Comparison of ENCODE assay signal across 10 cellular contexts in the genomic region with DNA sequence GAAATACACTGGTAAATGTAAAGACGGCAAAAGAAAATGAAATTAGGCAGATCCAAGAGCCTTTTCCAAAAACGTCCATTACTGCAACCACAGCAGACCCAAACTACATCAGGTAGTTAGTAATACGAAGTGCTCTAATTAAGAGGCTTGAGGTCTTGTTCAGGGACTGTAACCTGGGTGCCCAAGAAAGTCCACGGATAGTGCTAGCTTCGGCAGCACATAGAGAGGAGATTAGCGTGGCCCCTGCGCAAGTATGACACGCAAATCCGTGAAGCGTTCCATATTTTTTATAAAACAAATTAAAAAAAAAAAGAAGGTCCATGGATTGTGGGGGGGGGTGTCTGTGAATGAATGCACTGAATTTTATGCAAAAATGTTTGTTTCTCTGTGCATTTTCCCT. TPM values are rescaled to one million over a fixed set of nuclear protein-coding genes. Genes with fewer than 3 reads are reported as not detected.
A peak's percentile ranks its signal among the peaks of the same experiment; 100 is the strongest.
DNase-seq lines count a peak whose midpoint lies in the region; ATAC-seq and TF ChIP-seq lines count a peak whose summit lies in the region.
"Had no signal": no experiment of that assay in that cellular context is flagged by ENCODE, and none has a peak within 500 bp of the region (broad histone marks: within the 10 kb centered on the region; RNA-seq: fewer than 3 reads in every experiment).

No MANE protein-coding gene starts in this region.

- ATAC-seq in CD4-positive, CD25-positive, alpha-beta regulatory T cell (ENCODE audit: low read depth in 2 of 2), result no peak
- no peak for ATAC-seq in central memory CD8-positive, alpha-beta T cell (replicated peaks; ENCODE audit: extremely low read depth, poor library complexity, severe bottlenecking)

- peaks cover under 1% of the 10 kb centered on the region for H3K27me3 Mint-ChIP-seq in CD4-positive, CD25-positive, alpha-beta regulatory T cell
- no peaks in the 10 kb centered on the region for H3K27me3 Mint-ChIP-seq in central memory CD8-positive, alpha-beta T cell

- no peak for DNase-seq in CD4-positive, CD25-positive, alpha-beta regulatory T cell
- no peak for DNase-seq in Karpas-422
- DNase-seq in central memory CD8-positive, alpha-beta T cell (ENCODE audit: low spot score in 2 of 2), result no peak
- DNase-seq in NCI-H2227 treated with DMSO at 0.1 percent for 48 hours (lab: John Stamatoyannopoulos, UW), result no peak
- no peak for DNase-seq in NCI-H187 treated with DMSO at 0.1 percent for 48 hours (lab: John Stamatoyannopoulos, UW)
- no peak for DNase-seq in NCI-H524 (lab: John Stamatoyannopoulos, UW)
- DNase-seq in SW480 (ENCODE audit: low spot score), result no peak
- DNase-seq: hypothalamus, NCI-H2029 treated with DMSO at 0.1 percent for 48 hours had no signal

- peak overlapping the region; percentile 77 for H3K4me2 ChIP-seq in Karpas-422 (ENCODE audit: low read depth, low read length, poor library complexity, severe bottlenecking)
- peak overlapping the region; percentile 52 for H3K4me2 ChIP-seq in neural cell (ENCODE audit: low read length)

- H2AFZ ChIP-seq in Karpas-422 (ENCODE audit: low read length) (no peak overlapping the region), neural cell (ENCODE audit: low read depth, low read length) (no peak overlapping the region)

- H3K36me3 ChIP-seq in CD4-positive, CD25-positive, alpha-beta regulatory T cell (ENCODE audit: control insufficient read depth, insufficient read depth, low read length), result peaks cover 6% of the 10 kb centered on the region
- H3K36me3 ChIP-seq in Karpas-422 (ENCODE audit: insufficient read depth, low read length) (peaks cover 4% of the 10 kb centered on the region; the same call in 1 of the 2 replicates), neural cell (ENCODE audit: insufficient read depth, low read length) (no peaks in the 10 kb centered on the region)

- no peak for TF ChIP-seq EP300 in neural cell (conservative IDR thresholded peaks at IDR 0.05; ENCODE audit: poor library complexity, severe bottlenecking)

- H3K36me3 Mint-ChIP-seq in CD4-positive, CD25-positive, alpha-beta regulatory T cell, result no peaks in the 10 kb centered on the region
- H3K36me3 Mint-ChIP-seq in central memory CD8-positive, alpha-beta T cell (ENCODE audit: insufficient read depth), result peaks cover 18% of the 10 kb centered on the region

- peaks cover 29% of the 10 kb centered on the region for H3K4me1 ChIP-seq in CD4-positive, CD25-positive, alpha-beta regulatory T cell (ENCODE audit: control insufficient read depth, insufficient read depth, low read length, poor library complexity, severe bottlenecking)
- peaks cover 21% of the 10 kb centered on the region for H3K4me1 ChIP-seq in Karpas-422 (ENCODE audit: low read length)

- TF ChIP-seq RAD21 in neural cell (conservative IDR thresholded peaks at IDR 0.05), result no peak

- H3K79me2 ChIP-seq in Karpas-422 (ENCODE audit: low read length) (peaks cover 72% of the 10 kb centered on the region), neural cell (replicated peaks; ENCODE audit: insufficient read depth, low read length) (peaks cover 74% of the 10 kb centered on the region)

- peak overlapping the region; percentile 71 to 98 (median 88) for H3K4me3 Mint-ChIP-seq in CD4-positive, CD25-positive, alpha-beta regulatory T cell
- peak overlapping the region; percentile 86 for H3K4me3 Mint-ChIP-seq in central memory CD8-positive, alpha-beta T cell

- peak overlapping the region in 1 of 3 donors; percentile 98 for H3K27ac Mint-ChIP-seq in CD4-positive, CD25-positive, alpha-beta regulatory T cell
- peak overlapping the region; percentile 57 for H3K27ac Mint-ChIP-seq in central memory CD8-positive, alpha-beta T cell (ENCODE audit: low read depth)

- H4K20me1 ChIP-seq in Karpas-422 (ENCODE audit: insufficient read depth, low read depth, low read length) (no peaks in the 10 kb centered on the region; the same call in 1 of the 2 replicates), neural cell (ENCODE audit: insufficient read depth) (peaks cover 3% of the 10 kb centered on the region)

- H3K27me3 ChIP-seq in CD4-positive, CD25-positive, alpha-beta regulatory T cell (ENCODE audit: control insufficient read depth, insufficient read depth, low read length), result no peaks in the 10 kb centered on the region
- H3K27me3 ChIP-seq in Karpas-422 (ENCODE audit: low read length), result no peaks in the 10 kb centered on the region
- H3K27me3 ChIP-seq in neural cell (ENCODE audit: insufficient read depth, low read depth, low read length), result no peaks in the 10 kb centered on the region

- no peaks in the 10 kb centered on the region for H3F3A ChIP-seq in neural cell (ENCODE audit: insufficient read depth, low read length, poor library complexity, severe bottlenecking)

- peak overlapping the region; percentile 94 for H3K9ac ChIP-seq in Karpas-422 (ENCODE audit: low read length)
- no peak overlapping the region for H3K9ac ChIP-seq in neural cell (ENCODE audit: low read length)

- no peaks in the 10 kb centered on the region for H3K9me3 Mint-ChIP-seq in CD4-positive, CD25-positive, alpha-beta regulatory T cell
- no peaks in the 10 kb centered on the region for H3K9me3 Mint-ChIP-seq in central memory CD8-positive, alpha-beta T cell

- no peaks in the 10 kb centered on the region for H3K9me2 ChIP-seq in Karpas-422 (replicated peaks; ENCODE audit: insufficient read depth, low read length)
- no peaks in the 10 kb centered on the region for H3K9me2 ChIP-seq in neural cell (ENCODE audit: insufficient read depth, low read length)

- H3K9me3 ChIP-seq in CD4-positive, CD25-positive, alpha-beta regulatory T cell (ENCODE audit: control insufficient read depth in 2 of 2, low read length in 2 of 2), result no peaks in the 10 kb centered on the region
- H3K9me3 ChIP-seq in Karpas-422 (ENCODE audit: low read length) (no peaks in the 10 kb centered on the region), neural cell (ENCODE audit: low read length) (no peaks in the 10 kb centered on the region)

- no peak overlapping the region for H3K27ac ChIP-seq in CD4-positive, CD25-positive, alpha-beta regulatory T cell (ENCODE audit: insufficient read depth, low read length, poor library complexity, severe bottlenecking)
- no peak overlapping the region for H3K27ac ChIP-seq in Karpas-422 (ENCODE audit: low read length)
- H3K27ac ChIP-seq in neural cell (ENCODE audit: low read length), result no peak overlapping the region

- H3K4me3 ChIP-seq in CD4-positive, CD25-positive, alpha-beta regulatory T cell (ENCODE audit: low read depth, low read length), result peak overlapping the region; percentile 23
- H3K4me3 ChIP-seq in Karpas-422 (ENCODE audit: low read length), result peak overlapping the region; percentile 91
- H3K4me3 ChIP-seq in neural cell (ENCODE audit: low read length), result peak overlapping the region; percentile 81

- peaks cover 29 to 64% (median 43%) of the 10 kb centered on the region in 4 donors for H3K4me1 Mint-ChIP-seq in CD4-positive, CD25-positive, alpha-beta regulatory T cell
- H3K4me1 Mint-ChIP-seq in central memory CD8-positive, alpha-beta T cell, result peaks cover 43% of the 10 kb centered on the region

- no peak for TF ChIP-seq CTCF in neural cell (IDR thresholded peaks at IDR 0.05; ENCODE audit: poor library complexity, severe bottlenecking)

TF ChIP-seq in neural cell, 6 proteins besides CTCF, POLR2A, EP300 and RAD21:
- TF ChIP-seq POLR2AphosphoS5 (IDR thresholded peaks at IDR 0.05) (no peak), TAF1 (IDR thresholded peaks at IDR 0.05; ENCODE audit: low read depth) (no peak), MXI1 (conservative IDR thresholded peaks at IDR 0.05; ENCODE audit: poor library complexity, severe bottlenecking) (no peak), SMC3 (conservative IDR thresholded peaks at IDR 0.05; ENCODE audit: poor library complexity) (no peak), EZH2 (IDR thresholded peaks at IDR 0.05; ENCODE audit: borderline replicate concordance, insufficient read depth, low read length, poor library complexity, severe bottlenecking) (no peak)
- TF ChIP-seq, protein P1, sequence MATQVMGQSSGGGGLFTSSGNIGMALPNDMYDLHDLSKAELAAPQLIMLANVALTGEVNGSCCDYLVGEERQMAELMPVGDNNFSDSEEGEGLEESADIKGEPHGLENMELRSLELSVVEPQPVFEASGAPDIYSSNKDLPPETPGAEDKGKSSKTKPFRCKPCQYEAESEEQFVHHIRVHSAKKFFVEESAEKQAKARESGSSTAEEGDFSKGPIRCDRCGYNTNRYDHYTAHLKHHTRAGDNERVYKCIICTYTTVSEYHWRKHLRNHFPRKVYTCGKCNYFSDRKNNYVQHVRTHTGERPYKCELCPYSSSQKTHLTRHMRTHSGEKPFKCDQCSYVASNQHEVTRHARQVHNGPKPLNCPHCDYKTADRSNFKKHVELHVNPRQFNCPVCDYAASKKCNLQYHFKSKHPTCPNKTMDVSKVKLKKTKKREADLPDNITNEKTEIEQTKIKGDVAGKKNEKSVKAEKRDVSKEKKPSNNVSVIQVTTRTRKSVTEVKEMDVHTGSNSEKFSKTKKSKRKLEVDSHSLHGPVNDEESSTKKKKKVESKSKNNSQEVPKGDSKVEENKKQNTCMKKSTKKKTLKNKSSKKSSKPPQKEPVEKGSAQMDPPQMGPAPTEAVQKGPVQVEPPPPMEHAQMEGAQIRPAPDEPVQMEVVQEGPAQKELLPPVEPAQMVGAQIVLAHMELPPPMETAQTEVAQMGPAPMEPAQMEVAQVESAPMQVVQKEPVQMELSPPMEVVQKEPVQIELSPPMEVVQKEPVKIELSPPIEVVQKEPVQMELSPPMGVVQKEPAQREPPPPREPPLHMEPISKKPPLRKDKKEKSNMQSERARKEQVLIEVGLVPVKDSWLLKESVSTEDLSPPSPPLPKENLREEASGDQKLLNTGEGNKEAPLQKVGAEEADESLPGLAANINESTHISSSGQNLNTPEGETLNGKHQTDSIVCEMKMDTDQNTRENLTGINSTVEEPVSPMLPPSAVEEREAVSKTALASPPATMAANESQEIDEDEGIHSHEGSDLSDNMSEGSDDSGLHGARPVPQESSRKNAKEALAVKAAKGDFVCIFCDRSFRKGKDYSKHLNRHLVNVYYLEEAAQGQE (IDR thresholded peaks at IDR 0.05; ENCODE audit: borderline replicate concordance), result no peak

RNA-seq across cellular contexts. Expression of a gene that starts 1.4 kb away (rescaled TPM):
- 32.7 TPM for total RNA-seq in CD4-positive, CD25-positive, alpha-beta regulatory T cell
- 10 to 100 TPM; 63.6 to 80.6 (median 71.1) TPM for polyA plus RNA-seq in CD4-positive, CD25-positive, alpha-beta regulatory T cell
- total RNA-seq in Karpas-422 (2014; rRNA removed; shearing (Covaris generic); ENCODE audit: low replicate concordance), result 68.0 and 77.4 TPM in 2 replicates
- polyA plus RNA-seq in neural cell, result 59.5 and 63.5 TPM in 2 replicates
- polyA minus RNA-seq in neural cell, result 113 and 122 TPM in 2 replicates

RNA-seq across cellular contexts. Expression of a gene that starts 44.3 kb away (rescaled TPM):
- total RNA-seq in CD4-positive, CD25-positive, alpha-beta regulatory T cell, result 29.8 TPM
- polyA plus RNA-seq in CD4-positive, CD25-positive, alpha-beta regulatory T cell, result 10 to 100 TPM; 36.5 to 55.2 (median 47.0) TPM
- total RNA-seq in Karpas-422 (2014; rRNA removed; shearing (Covaris generic); ENCODE audit: low replicate concordance), result 39.9 and 50.3 TPM in 2 replicates
- 70.2 and 80.7 TPM in 2 replicates for polyA plus RNA-seq in neural cell
- polyA minus RNA-seq in neural cell, result 55.0 and 62.3 TPM in 2 replicates

Comparison
In these comparisons a context has a peak if more than half of its experiments do, and no peak if none do; other contexts are left out.
1. H3K4me3 ChIP-seq: peak in every context shown above with its lines; median percentile 91 in Karpas-422; 81 in neural cell; 23 in CD4-positive, CD25-positive, alpha-beta regulatory T cell.